ENCODE assay signal across 12 cellular contexts in genomic region chrX:38061335-38061734, GRCh38. TPM values are rescaled to one million over a fixed set of nuclear protein-coding genes. Genes with fewer than 3 reads are reported as not detected.
DNase-seq lines count a peak whose midpoint lies in the region; ATAC-seq and TF ChIP-seq lines count a peak whose summit lies in the region.
"Had no signal": no experiment of that assay in that cellular context is flagged by ENCODE, and none has a peak within 500 bp of the region (broad histone marks: within the 10 kb centered on the region; RNA-seq: fewer than 3 reads in every experiment).

No MANE protein-coding gene starts in this region.

- DNase-seq in AG08395 (ENCODE audit: low spot score): peak; percentile 31
- DNase-seq in glomerular visceral epithelial cell (ENCODE audit: extremely low spot score): peak; percentile 50
- no peak for DNase-seq in NK-92 (lab: John Stamatoyannopoulos, UW; ENCODE audit: unreplicated experiment)
- no peak for DNase-seq in NCI-H510A treated with DMSO at 0.1 percent for 48 hours (lab: John Stamatoyannopoulos, UW)
- no peak for DNase-seq in NCI-H748 treated with DMSO at 0.1 percent for 48 hours (lab: John Stamatoyannopoulos, UW)
- DNase-seq: activated B cell treated with CpG ODN at 0.5 μM for 24 hours had no signal

- H3K4me3 ChIP-seq in HUES64 (ENCODE audit: low read length): no peak overlapping the region

- peaks cover 4% of the 10 kb centered on the region; the same call in 1 of the 2 replicates for H3K4me1 ChIP-seq in HUES64 (ENCODE audit: insufficient read depth, low read length)

- H3K27me3 ChIP-seq in HUES64 (ENCODE audit: insufficient read depth, low read length): no peaks in the 10 kb centered on the region

- no peak overlapping the region for H3K9ac ChIP-seq in HUES64 (ENCODE audit: low read depth, low read length)

- H3K27ac ChIP-seq in HUES64 (ENCODE audit: low read depth, low read length): peak overlapping the region; percentile 24; the same call in 1 of the 2 replicates
- H3K27ac ChIP-seq: C4-2B, HL-60 had no signal

- ATAC-seq in SK-N-SH treated with all-trans-retinoic acid at 6 μM for 48 hours: peak; percentile 34; the same call in 1 of the 3 replicates
- ATAC-seq in HG03196 (IDR thresholded peaks at IDR 0.05; ENCODE audit: unreplicated experiment): no peak
- ATAC-seq: Right ventricle myocardium inferior had no signal

- WGBS in HUES64: 44% methylated on average over 1 of the region's 2 CpGs

- no peaks in the 10 kb centered on the region for H3K36me3 ChIP-seq in HUES64 (ENCODE audit: insufficient read depth, low read length)

- no peaks in the 10 kb centered on the region for H3K9me3 ChIP-seq in HUES64 (ENCODE audit: insufficient read depth, low read depth, low read length)

TF ChIP-seq in SK-N-SH treated with all-trans-retinoic acid at 6 μM for 48 hours, 23 proteins besides CTCF, POLR2A, EP300 and RAD21:
- no peak for TF ChIP-seq ARNTL (CRISPR knock-in tag; IDR thresholded peaks at IDR 0.05; ENCODE audit: borderline replicate concordance, low read depth)
- no peak for TF ChIP-seq GLIS3 (CRISPR knock-in tag; IDR thresholded peaks at IDR 0.05)
- no peak for TF ChIP-seq ZFP3 (CRISPR knock-in tag; IDR thresholded peaks at IDR 0.05)
- no peak for TF ChIP-seq ZNF8 (CRISPR knock-in tag; IDR thresholded peaks at IDR 0.05)
- no peak for TF ChIP-seq CSRNP3 (CRISPR knock-in tag; IDR thresholded peaks at IDR 0.05)
- TF ChIP-seq RARB (CRISPR knock-in tag; IDR thresholded peaks at IDR 0.05): no peak
- TF ChIP-seq CSDC2 (CRISPR knock-in tag; IDR thresholded peaks at IDR 0.05): no peak
- TF ChIP-seq ZC3H10 (CRISPR knock-in tag; IDR thresholded peaks at IDR 0.05): no peak
TF ChIP-seq in SK-N-SH treated with all-trans-retinoic acid at 6 μM for 48 hours: peak in this region for 0.

RNA-seq across cellular contexts. Expression of gene SYTL5, which starts 55.0 kb away (rescaled TPM):
- 0.70 TPM for polyA plus RNA-seq in HUES64 (2013, experiment 1 of 2)
- polyA plus RNA-seq in HUES64 (2013, experiment 2 of 2): 1.0 TPM

Comparison
In these comparisons a context has a peak if more than half of its experiments do, and no peak if none do; other contexts are left out.
1. DNase-seq: peak in AG08395 (single experiment) and glomerular visceral epithelial cell (single experiment); none in NK-92 (single experiment), NCI-H510A treated with DMSO at 0.1 percent for 48 hours (single experiment) and NCI-H748 treated with DMSO at 0.1 percent for 48 hours (single experiment).